25 cellular contexts compared by ENCODE assay signal in genomic region chrX:11867610-11868345, GRCh38.
DNase-seq lines count a peak whose midpoint lies in the region; ATAC-seq, FAIRE-seq and TF ChIP-seq lines count a peak whose summit lies in the region.
"Had no signal": no experiment of that assay in that cellular context is flagged by ENCODE, and none has a peak within 500 bp of the region (broad histone marks: within the 10 kb centered on the region; RNA-seq: fewer than 3 reads in every experiment).

No MANE protein-coding gene starts in this region.

- no peak overlapping the region for H3K27ac Mint-ChIP-seq in stimulated activated naive B cell treated with anti-CD40 and anti-IgM and Interleukin-4, amounts not matched to agents 10 μg/mL and 1 μg/mL and 100 μg/mL, for 72 hours
- H3K27ac Mint-ChIP-seq in T-helper 17 cell: no peak overlapping the region
- H3K27ac Mint-ChIP-seq: activated naive CD4-positive, alpha-beta T cell treated with anti-CD3 and anti-CD28 coated beads, Interleukin-2, amount 50 U/mL, for 24 hours; mesothelial cell of epicardium; nephron progenitor cell had no signal

- TF ChIP-seq POLR2A in HepG2 (IDR thresholded peaks at IDR 0.05; ENCODE audit: insufficient read depth in 1 of 2, low read depth in 2 of 2, low read length in 2 of 2) (no peak), right lobe of liver (IDR thresholded peaks at IDR 0.05) (no peak), stomach (IDR thresholded peaks at IDR 0.05) (no peak)

- H3K4me1 Mint-ChIP-seq in stimulated activated naive B cell treated with anti-CD40 and anti-IgM and Interleukin-4, amounts not matched to agents 10 μg/mL and 1 μg/mL and 100 μg/mL, for 72 hours: peaks cover 4 to 14% of the 10 kb centered on the region in 2 donors
- no peaks in the 10 kb centered on the region for H3K4me1 Mint-ChIP-seq in T-helper 17 cell
- H3K4me1 Mint-ChIP-seq: activated naive CD4-positive, alpha-beta T cell treated with anti-CD3 and anti-CD28 coated beads, Interleukin-2, amount 50 U/mL, for 24 hours; mesothelial cell of epicardium; nephron progenitor cell had no signal

- in situ Hi-C loops in HepG2 (cut with HindIII; ENCODE audit: extremely low pct_ligation_motif_present, low pct_unique_long_range_greater_than_20kb): no loop called here

- H3K9ac ChIP-seq in HepG2 (ENCODE audit: insufficient read depth, low read depth, low read length): no peak overlapping the region
- H3K9ac ChIP-seq: BLaER1 treated with 17β-estradiol and CSF1 and Interleukin-3, amounts not matched to agents 10 nM and 100 nM had no signal

- no peaks in the 10 kb centered on the region for H4K20me1 ChIP-seq in HepG2 (ENCODE audit: insufficient read depth, low read length)
- H4K20me1 ChIP-seq: BLaER1 treated with 17β-estradiol and CSF1 and Interleukin-3, amounts not matched to agents 10 nM and 100 nM had no signal

- H3K36me3 Mint-ChIP-seq in stimulated activated naive B cell treated with anti-CD40 and anti-IgM and Interleukin-4, amounts not matched to agents 10 μg/mL and 1 μg/mL and 100 μg/mL, for 72 hours: no peaks in the 10 kb centered on the region
- H3K36me3 Mint-ChIP-seq in T-helper 17 cell (ENCODE audit: low read depth): peaks cover 2% of the 10 kb centered on the region
- H3K36me3 Mint-ChIP-seq: activated naive CD4-positive, alpha-beta T cell treated with anti-CD3 and anti-CD28 coated beads, Interleukin-2, amount 50 U/mL, for 24 hours; mesothelial cell of epicardium had no signal

- TF ChIP-seq CTCF in HepG2 (CRISPR knock-in tag; IDR thresholded peaks at IDR 0.05) (no peak), right lobe of liver (IDR thresholded peaks at IDR 0.05) (no peak), stomach (IDR thresholded peaks at IDR 0.05) (no peak)

- H3K27ac ChIP-seq in HepG2 (ENCODE audit: extremely low read length, insufficient read depth, low read length): no peak overlapping the region
- H3K27ac ChIP-seq in right lobe of liver: no peak overlapping the region
- H3K27ac ChIP-seq in stomach: no peak overlapping the region
- H3K27ac ChIP-seq: BLaER1 treated with 17β-estradiol and CSF1 and Interleukin-3, amounts not matched to agents 10 nM and 100 nM; psoas muscle; WERI-Rb-1 had no signal

- TF ChIP-seq RAD21 in HepG2 (CRISPR knock-in tag; IDR thresholded peaks at IDR 0.05): no peak

- peaks cover 2 to 6% of the 10 kb centered on the region in 2 donors for H3K9me3 Mint-ChIP-seq in stimulated activated naive B cell treated with anti-CD40 and anti-IgM and Interleukin-4, amounts not matched to agents 10 μg/mL and 1 μg/mL and 100 μg/mL, for 72 hours
- H3K9me3 Mint-ChIP-seq: activated naive CD4-positive, alpha-beta T cell treated with anti-CD3 and anti-CD28 coated beads, Interleukin-2, amount 50 U/mL, for 24 hours had no signal

- no TSS peak for BruUV-seq in HepG2 (replicated peaks; lab: Mats Ljungman, UMichigan)

- H3K9me3 ChIP-seq in HepG2 (ENCODE audit: low read length) (no peaks in the 10 kb centered on the region), right lobe of liver (no peaks in the 10 kb centered on the region), stomach (no peaks in the 10 kb centered on the region), T-helper 17 cell (ENCODE audit: control insufficient read depth, low read length, poor library complexity, severe bottlenecking) (no peaks in the 10 kb centered on the region)
- H3K9me3 ChIP-seq: psoas muscle had no signal

- no peak overlapping the region for H2AFZ ChIP-seq in HepG2 (ENCODE audit: low read length)

- H3K4me1 ChIP-seq in HepG2 (ENCODE audit: insufficient read depth, low read length) (no peaks in the 10 kb centered on the region), right lobe of liver (no peaks in the 10 kb centered on the region), stomach (no peaks in the 10 kb centered on the region)
- H3K4me1 ChIP-seq: psoas muscle had no signal

- 2% methylated on average over 4 of the region's 7 CpGs for WGBS in HepG2 (ENCODE audit: low lambda C conversion rate)
- 47% methylated on average over 6 of the region's 7 CpGs for WGBS in right lobe of liver (ENCODE audit: insufficient coverage, low coverage, low lambda C conversion rate, missing lambda C conversion rate)
- 64 to 80% (median 69%) methylated on average over 7 of the region's 7 CpGs for WGBS in stomach, 5 donors

- H3K27me3 ChIP-seq in HepG2 (ENCODE audit: control insufficient read depth in 1 of 2, insufficient read depth in 2 of 2, low read length in 2 of 2) (no peaks in the 10 kb centered on the region), right lobe of liver (no peaks in the 10 kb centered on the region), stomach (peaks cover 0 to 5% (median 0%) of the 10 kb centered on the region in 3 donors)

- DNase-seq in HepG2 (ENCODE audit: low spot score) (no peak), right lobe of liver (no peak), OCI-M1 (lab: John Stamatoyannopoulos, UW) (peak; percentile 13), stomach (no peak), T-helper 17 cell (no peak)
- no peak for DNase-seq in stimulated activated naive B cell treated with anti-CD40 and anti-IgM and Interleukin-4, amounts not matched to agents 10 μg/mL and 1 μg/mL and 100 μg/mL, for 72 hours
- DNase-seq: activated CD4-positive, alpha-beta T cell treated with anti-CD3 and anti-CD28 coated beads, Interleukin-2, amount 50 U/mL, for 4 hours; H7; Karpas-422; NCI-H1105 treated with DMSO at 0.1 percent for 48 hours; NCI-H524 treated with DMSO at 0.1 percent for 48 hours; nephron progenitor cell; psoas muscle; SHP77; stimulated activated CD4-positive, alpha-beta T cell treated with anti-CD3 and anti-CD28 coated beads, Interleukin-4, amount 100 ng/mL, for 4 hours; WERI-Rb-1 had no signal

- no peak for FAIRE-seq in HepG2 (lab: Jason Lieb, UNC)
- FAIRE-seq: A204.1, D721Med had no signal

- POLR2A ChIA-PET in HepG2 (lab: Yijun Ruan, JAX): no interaction called here

- H3K36me3 ChIP-seq in HepG2 (replicated peaks in 1 of 2; ENCODE audit: control insufficient read depth in 1 of 2, insufficient read depth in 2 of 2, low read length in 2 of 2): no peaks in the 10 kb centered on the region
- no peaks in the 10 kb centered on the region for H3K36me3 ChIP-seq in right lobe of liver
- H3K36me3 ChIP-seq in stomach: no peaks in the 10 kb centered on the region
- H3K36me3 ChIP-seq: BLaER1 treated with 17β-estradiol and CSF1 and Interleukin-3, amounts not matched to agents 10 nM and 100 nM; WERI-Rb-1 had no signal

- intact Hi-C loops in HepG2 (cut with micrococcal nuclease; ENCODE audit: unreplicated experiment) (no loop called here), right lobe of liver (cut with DNase I) (no loop called here), stomach (cut with DNase I; ENCODE audit: low total_unique reads) (no loop called here)

- no peaks in the 10 kb centered on the region for H3K27me3 Mint-ChIP-seq in stimulated activated naive B cell treated with anti-CD40 and anti-IgM and Interleukin-4, amounts not matched to agents 10 μg/mL and 1 μg/mL and 100 μg/mL, for 72 hours
- H3K27me3 Mint-ChIP-seq in T-helper 17 cell: no peaks in the 10 kb centered on the region
- H3K27me3 Mint-ChIP-seq: activated naive CD4-positive, alpha-beta T cell treated with anti-CD3 and anti-CD28 coated beads, Interleukin-2, amount 50 U/mL, for 24 hours had no signal

- TF ChIP-seq EP300 in HepG2 (IDR thresholded peaks at IDR 0.05; ENCODE audit: low read depth in 2 of 2, low read length in 2 of 2) (no peak), HepG2 (CRISPR knock-in tag; IDR thresholded peaks at IDR 0.05; ENCODE audit: borderline replicate concordance) (no peak), stomach (IDR thresholded peaks at IDR 0.05) (no peak)

- no peak overlapping the region for H3K4me2 ChIP-seq in HepG2 (ENCODE audit: low read depth, low read length)
- H3K4me2 ChIP-seq: BLaER1 treated with 17β-estradiol and CSF1 and Interleukin-3, amounts not matched to agents 10 nM and 100 nM; smooth muscle cell had no signal

- no peak for ATAC-seq in HepG2
- ATAC-seq in right lobe of liver: no peak
- ATAC-seq in HG02884 (IDR thresholded peaks at IDR 0.05; ENCODE audit: unreplicated experiment): peak; percentile 91
- peak; percentile 63 to 84 for ATAC-seq in stimulated activated naive B cell treated with anti-CD40 and anti-IgM and Interleukin-4, amounts not matched to agents 10 μg/mL and 1 μg/mL and 100 μg/mL, for 72 hours (replicated peaks)
- no peak for ATAC-seq in HG03469 (IDR thresholded peaks at IDR 0.05; ENCODE audit: unreplicated experiment)
- ATAC-seq in T-helper 17 cell: no peak
- ATAC-seq: left lobe of liver, psoas muscle had no signal

- H3K79me2 ChIP-seq in HepG2 (ENCODE audit: insufficient read depth, low read length): no peaks in the 10 kb centered on the region

- H3K4me3 ChIP-seq in HepG2 (replicated peaks in 1 of 3; ENCODE audit: insufficient read depth in 1 of 3, low read depth in 2 of 3, low read length in 3 of 3) (no peak overlapping the region), right lobe of liver (no peak overlapping the region), stomach (no peak overlapping the region)
- H3K4me3 ChIP-seq: BLaER1 treated with 17β-estradiol and CSF1 and Interleukin-3, amounts not matched to agents 10 nM and 100 nM; psoas muscle; smooth muscle cell had no signal

- H3K4me3 Mint-ChIP-seq in stimulated activated naive B cell treated with anti-CD40 and anti-IgM and Interleukin-4, amounts not matched to agents 10 μg/mL and 1 μg/mL and 100 μg/mL, for 72 hours: peak overlapping the region in 1 of 2 donors; percentile 5
- H3K4me3 Mint-ChIP-seq in T-helper 17 cell: no peak overlapping the region
- H3K4me3 Mint-ChIP-seq: activated naive CD4-positive, alpha-beta T cell treated with anti-CD3 and anti-CD28 coated beads, Interleukin-2, amount 50 U/mL, for 24 hours; mesothelial cell of epicardium; nephron progenitor cell had no signal

- CTCF ChIA-PET in HepG2 (lab: Yijun Ruan, JAX; ENCODE audit: low intra/inter-chr PET ratio, low total read pairs): no interaction called here

TF ChIP-seq in HepG2, 621 proteins besides CTCF, POLR2A, EP300 and RAD21 (continues in another document):
- no peak for TF ChIP-seq HIVEP1 (CRISPR knock-in tag; IDR thresholded peaks at IDR 0.05)
- TF ChIP-seq NFE2L2 (IDR thresholded peaks at IDR 0.05; ENCODE audit: low read length): peak; percentile 55; the same call in 1 of the 2 replicates
- no peak for TF ChIP-seq MED13 (CRISPR knock-in tag; IDR thresholded peaks at IDR 0.05)
- no peak for TF ChIP-seq ZSCAN21 (CRISPR knock-in tag; IDR thresholded peaks at IDR 0.05; ENCODE audit: borderline replicate concordance)
- no peak for TF ChIP-seq ZNF746 (CRISPR knock-in tag; IDR thresholded peaks at IDR 0.05)
- no peak for TF ChIP-seq ZNF225 (CRISPR knock-in tag; IDR thresholded peaks at IDR 0.05)
- no peak for TF ChIP-seq ZNF3 (CRISPR knock-in tag; IDR thresholded peaks at IDR 0.05)
- no peak for TF ChIP-seq ZNF580 (CRISPR knock-in tag; IDR thresholded peaks at IDR 0.05; ENCODE audit: borderline replicate concordance, low read depth)
- peak in 1 of 2 experiments; percentile 67; a peak in 2 of 4 replicates for TF ChIP-seq MAFK (conservative IDR thresholded peaks at IDR 0.05 in 1 of 2, IDR thresholded peaks at IDR 0.05 in 1 of 2; ENCODE audit: low read length in 2 of 2)
- no peak for TF ChIP-seq ZNF672 (CRISPR knock-in tag; IDR thresholded peaks at IDR 0.05)

Comparison
In these comparisons a context has a peak if more than half of its experiments do, and no peak if none do; other contexts are left out.
1. ATAC-seq: peak in HG02884 (single experiment) and stimulated activated naive B cell treated with anti-CD40 and anti-IgM and Interleukin-4, amounts not matched to agents 10 μg/mL and 1 μg/mL and 100 μg/mL, for 72 hours (2 of 2); none in HepG2 (single experiment), right lobe of liver (0 of 4), HG03469 (single experiment) and T-helper 17 cell (single experiment).